8 cellular contexts compared by ENCODE assay signal in the genomic region with DNA sequence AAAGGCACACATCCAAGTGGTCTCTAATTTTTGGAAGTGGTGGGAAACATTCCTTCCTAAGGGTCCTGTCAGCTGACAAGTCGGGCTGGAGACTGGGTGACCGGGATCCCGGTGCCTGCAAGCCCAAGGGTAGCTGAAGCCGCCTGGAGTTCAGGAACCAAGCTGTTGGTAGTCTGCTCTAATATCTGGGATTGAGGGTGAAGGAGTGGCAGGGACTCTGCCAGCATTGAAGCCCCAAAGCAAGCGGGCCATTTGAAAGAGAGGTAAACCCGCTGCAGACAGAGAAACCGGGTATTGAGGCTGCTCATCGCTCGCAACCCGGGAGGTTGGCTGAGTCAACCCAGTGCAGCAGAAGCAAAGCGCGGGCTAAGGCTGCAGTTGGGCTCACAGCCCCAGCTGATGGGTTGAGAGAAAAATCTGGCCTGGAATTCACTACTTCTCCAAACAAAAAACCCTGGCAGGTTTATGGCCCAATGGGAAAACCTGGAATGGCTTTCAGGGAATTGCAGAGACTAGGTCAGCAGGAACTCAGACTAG. TPM values are rescaled to one million over a fixed set of nuclear protein-coding genes. Genes with fewer than 3 reads are reported as not detected.
A peak's percentile ranks its signal among the peaks of the same experiment; 100 is the strongest.
DNase-seq lines count a peak whose midpoint lies in the region; ATAC-seq and TF ChIP-seq lines count a peak whose summit lies in the region.

No MANE protein-coding gene starts in this region.

- peak; percentile 46 for ATAC-seq in activated T-helper 17 cell treated with anti-CD3 and anti-CD28 coated beads, Interleukin-2, amount 50 U/mL, for 72 hours (replicated peaks)
- ATAC-seq in HG03095 (IDR thresholded peaks at IDR 0.05; ENCODE audit: unreplicated experiment) (no peak), GM18502 (IDR thresholded peaks at IDR 0.05; ENCODE audit: poor library complexity, unreplicated experiment) (no peak)

- peaks cover 66% of the 10 kb centered on the region for H3K27me3 Mint-ChIP-seq in activated naive CD4-positive, alpha-beta T cell treated with anti-CD3 and anti-CD28 coated beads, Interleukin-2, amount 10 ng/mL, durations not matched to agents 7 days and 5 days
- peaks cover 36% of the 10 kb centered on the region for H3K27me3 Mint-ChIP-seq in activated T-helper 17 cell treated with anti-CD3 and anti-CD28 coated beads, Interleukin-2, amount 50 U/mL, for 72 hours
- H3K27me3 Mint-ChIP-seq in glutamatergic neuron (ENCODE audit: unreplicated experiment) (peaks cover 9% of the 10 kb centered on the region), osteocyte (ENCODE audit: unreplicated experiment) (peaks cover 67% of the 10 kb centered on the region)

- H3K9me3 Mint-ChIP-seq in activated naive CD4-positive, alpha-beta T cell treated with anti-CD3 and anti-CD28 coated beads, Interleukin-2, amount 10 ng/mL, durations not matched to agents 7 days and 5 days = no peaks in the 10 kb centered on the region
- H3K9me3 Mint-ChIP-seq in activated T-helper 17 cell treated with anti-CD3 and anti-CD28 coated beads, Interleukin-2, amount 50 U/mL, for 72 hours = no peaks in the 10 kb centered on the region
- H3K9me3 Mint-ChIP-seq in glutamatergic neuron (ENCODE audit: unreplicated experiment) = no peaks in the 10 kb centered on the region
- no peaks in the 10 kb centered on the region for H3K9me3 Mint-ChIP-seq in osteocyte (ENCODE audit: unreplicated experiment)

- H3K36me3 Mint-ChIP-seq in activated naive CD4-positive, alpha-beta T cell treated with anti-CD3 and anti-CD28 coated beads, Interleukin-2, amount 10 ng/mL, durations not matched to agents 7 days and 5 days = no peaks in the 10 kb centered on the region
- no peaks in the 10 kb centered on the region for H3K36me3 Mint-ChIP-seq in activated T-helper 17 cell treated with anti-CD3 and anti-CD28 coated beads, Interleukin-2, amount 50 U/mL, for 72 hours (ENCODE audit: low read depth)
- no peaks in the 10 kb centered on the region for H3K36me3 Mint-ChIP-seq in glutamatergic neuron (ENCODE audit: unreplicated experiment)
- H3K36me3 Mint-ChIP-seq in osteocyte (ENCODE audit: unreplicated experiment) = no peaks in the 10 kb centered on the region

- H3K27ac Mint-ChIP-seq in activated naive CD4-positive, alpha-beta T cell treated with anti-CD3 and anti-CD28 coated beads, Interleukin-2, amount 10 ng/mL, durations not matched to agents 7 days and 5 days = no peak overlapping the region
- no peak overlapping the region for H3K27ac Mint-ChIP-seq in activated T-helper 17 cell treated with anti-CD3 and anti-CD28 coated beads, Interleukin-2, amount 50 U/mL, for 72 hours
- no peak overlapping the region for H3K27ac Mint-ChIP-seq in glutamatergic neuron (ENCODE audit: unreplicated experiment)
- no peak overlapping the region for H3K27ac Mint-ChIP-seq in osteocyte (ENCODE audit: unreplicated experiment)

- peak; percentile 17 for DNase-seq in activated naive CD4-positive, alpha-beta T cell treated with Interleukin-2 at 50 U/mL for 16 hours
- DNase-seq in activated naive CD4-positive, alpha-beta T cell treated with anti-CD3 and anti-CD28 coated beads, Interleukin-2, amount 10 ng/mL, durations not matched to agents 7 days and 5 days = no peak
- DNase-seq in NCI-H2107 (lab: John Stamatoyannopoulos, UW) = peak; percentile 31
- DNase-seq in glutamatergic neuron = peak; percentile 76
- no peak for DNase-seq in osteocyte (ENCODE audit: extremely low spot score, unreplicated experiment)

- no peaks in the 10 kb centered on the region for H3K4me1 Mint-ChIP-seq in activated naive CD4-positive, alpha-beta T cell treated with anti-CD3 and anti-CD28 coated beads, Interleukin-2, amount 10 ng/mL, durations not matched to agents 7 days and 5 days
- no peaks in the 10 kb centered on the region for H3K4me1 Mint-ChIP-seq in activated T-helper 17 cell treated with anti-CD3 and anti-CD28 coated beads, Interleukin-2, amount 50 U/mL, for 72 hours
- H3K4me1 Mint-ChIP-seq in glutamatergic neuron (ENCODE audit: low read depth, unreplicated experiment) (peaks cover 4% of the 10 kb centered on the region), osteocyte (ENCODE audit: unreplicated experiment) (peaks cover 10% of the 10 kb centered on the region)

- H3K4me3 Mint-ChIP-seq in activated naive CD4-positive, alpha-beta T cell treated with anti-CD3 and anti-CD28 coated beads, Interleukin-2, amount 10 ng/mL, durations not matched to agents 7 days and 5 days = no peak overlapping the region
- H3K4me3 Mint-ChIP-seq in activated T-helper 17 cell treated with anti-CD3 and anti-CD28 coated beads, Interleukin-2, amount 50 U/mL, for 72 hours = no peak overlapping the region
- peak overlapping the region; percentile 83 for H3K4me3 Mint-ChIP-seq in glutamatergic neuron (ENCODE audit: unreplicated experiment)
- peak overlapping the region; percentile 68 for H3K4me3 Mint-ChIP-seq in osteocyte (ENCODE audit: unreplicated experiment)

- TF ChIP-seq CTCF in glutamatergic neuron (IDR thresholded peaks at IDR 0.05; ENCODE audit: partially characterized antibody, unreplicated experiment) (no peak), osteocyte (IDR thresholded peaks at IDR 0.05) (no peak)

- CTCF ChIA-PET in activated naive CD4-positive, alpha-beta T cell treated with anti-CD3 and anti-CD28 coated beads, Interleukin-2, amount 10 ng/mL, durations not matched to agents 7 days and 5 days (lab: Charles Lee) = interaction anchor here (1.0 kb wide), 1 partner anchor 9 kb away, joined by 3 read pairs; no protein-coding TSS in a partner anchor

RNA-seq across cellular contexts. Expression of a gene that starts 28.2 kb away (rescaled TPM):
- total RNA-seq in activated T-helper 17 cell treated with anti-CD3 and anti-CD28 coated beads, Interleukin-2, amount 50 U/mL, for 72 hours = 10 to 100 TPM; 13.4 to 14.0 TPM
- total RNA-seq in glutamatergic neuron (ENCODE audit: unreplicated experiment) (30.5 TPM), osteocyte (30.6 and 31.1 TPM in 2 replicates)

Comparison
In these comparisons a context has a peak if more than half of its experiments do, and no peak if none do; other contexts are left out.
1. DNase-seq: peak in activated naive CD4-positive, alpha-beta T cell treated with Interleukin-2 at 50 U/mL for 16 hours (single experiment), NCI-H2107 (single experiment) and glutamatergic neuron (single experiment); none in activated naive CD4-positive, alpha-beta T cell treated with anti-CD3 and anti-CD28 coated beads, Interleukin-2, amount 10 ng/mL, durations not matched to agents 7 days and 5 days (single experiment) and osteocyte (single experiment).
2. H3K4me3 Mint-ChIP-seq: peak in glutamatergic neuron (single experiment) and osteocyte (single experiment); none in activated naive CD4-positive, alpha-beta T cell treated with anti-CD3 and anti-CD28 coated beads, Interleukin-2, amount 10 ng/mL, durations not matched to agents 7 days and 5 days (single experiment) and activated T-helper 17 cell treated with anti-CD3 and anti-CD28 coated beads, Interleukin-2, amount 50 U/mL, for 72 hours (single experiment).